In the genomic region with DNA sequence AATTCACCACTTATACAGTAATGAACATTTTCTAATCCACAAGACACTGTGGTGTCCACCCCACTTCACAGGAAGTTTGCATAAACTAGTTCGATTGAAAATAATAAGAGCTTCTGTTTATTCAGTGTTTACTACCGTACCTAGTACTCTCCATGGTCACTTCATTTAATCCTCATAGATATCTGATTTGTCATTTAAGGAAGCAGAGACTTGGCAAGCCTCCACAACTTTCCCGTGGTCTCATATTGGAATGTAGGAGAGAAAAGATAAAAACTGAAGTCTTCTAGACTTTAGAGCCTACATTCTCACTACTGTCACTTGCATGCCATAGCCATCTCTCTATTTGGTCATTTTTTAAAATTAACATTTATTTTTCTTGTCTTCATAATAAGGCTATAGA, we compare ENCODE assay signal across 19 cellular contexts.
"Had no signal": no experiment of that assay in that cellular context is flagged by ENCODE, and none has a peak within 500 bp of the region (broad histone marks: within the 10 kb centered on the region; RNA-seq: fewer than 3 reads in every experiment).

No MANE protein-coding gene starts in this region.

- H3K36me3 ChIP-seq: neutrophil, right atrium auricular region, tibial nerve, vagina had no signal

- DNase-seq: activated CD4-positive, alpha-beta T cell treated with anti-CD3 and anti-CD28 coated beads for 36 hours; activated CD8-positive, alpha-beta memory T cell treated with anti-CD3 and anti-CD28 coated beads, Interleukin-2, amount 50 U/mL, for 4 hours; activated CD8-positive, alpha-beta T cell treated with anti-CD3 and anti-CD28 coated beads for 36 hours; activated naive CD4-positive, alpha-beta T cell treated with anti-CD3 and anti-CD28 coated beads for 36 hours; dorsolateral prefrontal cortex; glutamatergic neuron; left cardiac atrium; naive B cell; stimulated activated CD4-positive, alpha-beta T cell treated with anti-CD3 and anti-CD28 coated beads, Interleukin-1b, Interleukin-23, amount 100 ng/mL, for 48 hours; stimulated activated naive B cell treated with anti-CD40 and anti-IgM and Interleukin-4, amounts not matched to agents 10 μg/mL and 1 μg/mL and 100 μg/mL, for 72 hours; T-helper 2 cell had no signal

- H3K27ac Mint-ChIP-seq: activated CD4-positive, alpha-beta T cell treated with anti-CD3 and anti-CD28 coated beads for 36 hours; activated CD8-positive, alpha-beta T cell treated with anti-CD3 and anti-CD28 coated beads for 36 hours; activated naive CD4-positive, alpha-beta T cell treated with anti-CD3 and anti-CD28 coated beads for 36 hours; brain; naive B cell; stimulated activated naive B cell treated with anti-CD40 and anti-IgM and Interleukin-4, amounts not matched to agents 10 μg/mL and 1 μg/mL and 100 μg/mL, for 72 hours had no signal

- H3K27ac ChIP-seq: dorsolateral prefrontal cortex, neutrophil, right atrium auricular region, tibial nerve, vagina, VCaP had no signal

- ATAC-seq: activated CD4-positive, alpha-beta T cell treated with anti-CD3 and anti-CD28 coated beads for 36 hours; activated CD8-positive, alpha-beta T cell treated with anti-CD3 and anti-CD28 coated beads for 36 hours; esophagus mucosa; left cardiac atrium; stimulated activated naive B cell treated with anti-CD40 and anti-IgM and Interleukin-4, amounts not matched to agents 10 μg/mL and 1 μg/mL and 100 μg/mL, for 72 hours had no signal

- H3K9me3 ChIP-seq: neutrophil, right atrium auricular region, tibial nerve, vagina had no signal

- H3K4me1 Mint-ChIP-seq: activated CD4-positive, alpha-beta T cell treated with anti-CD3 and anti-CD28 coated beads for 36 hours; naive B cell; stimulated activated naive B cell treated with anti-CD40 and anti-IgM and Interleukin-4, amounts not matched to agents 10 μg/mL and 1 μg/mL and 100 μg/mL, for 72 hours had no signal

- H3K9me3 Mint-ChIP-seq: activated CD8-positive, alpha-beta T cell treated with anti-CD3 and anti-CD28 coated beads for 36 hours; activated naive CD4-positive, alpha-beta T cell treated with anti-CD3 and anti-CD28 coated beads for 36 hours; brain had no signal

- H3K36me3 Mint-ChIP-seq: brain; naive B cell; stimulated activated naive B cell treated with anti-CD40 and anti-IgM and Interleukin-4, amounts not matched to agents 10 μg/mL and 1 μg/mL and 100 μg/mL, for 72 hours had no signal

- H3K4me3 ChIP-seq: dorsolateral prefrontal cortex, lung, right atrium auricular region, tibial nerve, vagina had no signal

- H3K4me3 Mint-ChIP-seq: activated CD4-positive, alpha-beta T cell treated with anti-CD3 and anti-CD28 coated beads for 36 hours; activated CD8-positive, alpha-beta T cell treated with anti-CD3 and anti-CD28 coated beads for 36 hours; activated naive CD4-positive, alpha-beta T cell treated with anti-CD3 and anti-CD28 coated beads for 36 hours; brain; naive B cell; stimulated activated naive B cell treated with anti-CD40 and anti-IgM and Interleukin-4, amounts not matched to agents 10 μg/mL and 1 μg/mL and 100 μg/mL, for 72 hours had no signal

- H3K27me3 ChIP-seq: neutrophil, right atrium auricular region, tibial nerve, vagina had no signal

- H3K27me3 Mint-ChIP-seq: activated CD4-positive, alpha-beta T cell treated with anti-CD3 and anti-CD28 coated beads for 36 hours; brain; naive B cell; stimulated activated naive B cell treated with anti-CD40 and anti-IgM and Interleukin-4, amounts not matched to agents 10 μg/mL and 1 μg/mL and 100 μg/mL, for 72 hours had no signal

- H3K4me1 ChIP-seq: right atrium auricular region, tibial nerve, vagina had no signal
